In genomic region chr4:10554694-10555093, GRCh38 we compare ENCODE assay signal across 8 cellular contexts.
DNase-seq lines count a peak whose midpoint lies in the region; ATAC-seq, FAIRE-seq and TF ChIP-seq lines count a peak whose summit lies in the region.

No MANE protein-coding gene starts in this region.

- peaks cover 14% of the 10 kb centered on the region for H3K27me3 Mint-ChIP-seq in mesothelial cell of epicardium (ENCODE audit: low read depth)

- whole genome bisulfite sequencing in testis, 2 donors = 1 to 4% methylated on average over 6 of the region's 6 CpGs

- no peak overlapping the region for H3K4me3 Mint-ChIP-seq in mesothelial cell of epicardium

- no peaks in the 10 kb centered on the region for H3K9me3 Mint-ChIP-seq in mesothelial cell of epicardium

- peak; percentile 5 for DNase-seq in AG09319 (ENCODE audit: extremely low read depth, low read depth)
- DNase-seq in NCI-H2227 (lab: John Stamatoyannopoulos, UW; ENCODE audit: unreplicated experiment) = peak; percentile 69
- peak; percentile 62 for DNase-seq in activated CD4-positive, alpha-beta T cell treated with anti-CD3 and anti-CD28 coated beads for 48 hours
- DNase-seq in mesothelial cell of epicardium (ENCODE audit: low spot score in 2 of 2, unreplicated experiment in 2 of 2) = peak in 1 of 2 experiments; percentile 72
- peak; percentile 81 for DNase-seq in testis

- intact Hi-C loops in testis (cut with DNase I; ENCODE audit: low total_unique reads) = no loop called here

- no peaks in the 10 kb centered on the region for H3K27me3 ChIP-seq in testis

- no peak overlapping the region for H3K4me3 ChIP-seq in testis

- no peak overlapping the region for H3K27ac ChIP-seq in testis

- no peaks in the 10 kb centered on the region for H3K36me3 ChIP-seq in testis (ENCODE audit: low read depth, missing control alignments)

- peak; percentile 93 for ATAC-seq in GM18519 (IDR thresholded peaks at IDR 0.05; ENCODE audit: low FRiP score, unreplicated experiment)
- ATAC-seq in HG03139 (IDR thresholded peaks at IDR 0.05; ENCODE audit: unreplicated experiment) = peak; percentile 69

- TF ChIP-seq CTCF in AG09319 (IDR thresholded peaks at IDR 0.05; ENCODE audit: low read depth, low read length) = peak; percentile 85
- peak; percentile 91 for TF ChIP-seq CTCF in mesothelial cell of epicardium (IDR thresholded peaks at IDR 0.05; ENCODE audit: unreplicated experiment)
- peak; percentile 57 to 83 (median 79) for TF ChIP-seq CTCF in testis (IDR thresholded peaks at IDR 0.05)

- H3K27ac Mint-ChIP-seq in mesothelial cell of epicardium = no peak overlapping the region

- no peaks in the 10 kb centered on the region for H3K36me3 Mint-ChIP-seq in mesothelial cell of epicardium

- H3K9me3 ChIP-seq in testis = no peaks in the 10 kb centered on the region

- H3K4me1 Mint-ChIP-seq in mesothelial cell of epicardium = peaks cover 4% of the 10 kb centered on the region

- peak; percentile 94 for FAIRE-seq in endometrium (lab: Jason Lieb, UNC)

- TF ChIP-seq POLR2A in testis (IDR thresholded peaks at IDR 0.05) = no peak

- H3K4me1 ChIP-seq in testis = peaks cover 3% of the 10 kb centered on the region
